In the genomic region with DNA sequence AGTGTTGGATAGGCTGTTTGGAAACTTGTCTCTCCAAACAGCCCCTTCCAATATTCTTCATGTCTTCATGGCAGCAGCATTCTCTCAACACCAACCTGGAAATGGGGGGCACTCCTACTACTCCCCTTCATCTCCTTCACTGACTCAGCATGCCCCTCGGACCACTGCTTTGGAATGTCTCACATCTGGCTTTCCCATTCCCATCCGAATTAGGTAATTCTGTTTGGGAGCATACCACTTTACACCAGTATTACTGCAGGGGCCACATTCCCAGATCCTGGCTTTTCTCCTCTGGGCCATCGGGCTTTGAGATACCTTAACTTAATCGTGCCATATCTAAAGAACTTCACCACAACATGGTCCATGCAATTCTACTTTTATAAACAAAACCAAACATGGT, we compare ENCODE assay signal across 17 cellular contexts.
"Had no signal": no experiment of that assay in that cellular context is flagged by ENCODE, and none has a peak within 500 bp of the region (broad histone marks: within the 10 kb centered on the region; RNA-seq: fewer than 3 reads in every experiment).

No MANE protein-coding gene starts in this region.

- H3K9me3 Mint-ChIP-seq: activated CD8-positive, alpha-beta T cell treated with anti-CD3 and anti-CD28 coated beads for 36 hours; activated naive CD4-positive, alpha-beta T cell treated with anti-CD3 and anti-CD28 coated beads for 36 hours; effector memory CD8-positive, alpha-beta T cell; memory B cell had no signal

- H3K36me3 ChIP-seq: adrenal gland, gastroesophageal sphincter, left ventricle myocardium inferior, neutrophil, upper lobe of right lung had no signal

- H3K36me3 Mint-ChIP-seq: memory B cell had no signal

- H3K9me3 ChIP-seq: adrenal gland, gastroesophageal sphincter, left ventricle myocardium inferior, neutrophil, upper lobe of right lung had no signal

- H3K27ac Mint-ChIP-seq: activated CD4-positive, alpha-beta T cell treated with anti-CD3 and anti-CD28 coated beads for 36 hours; activated CD8-positive, alpha-beta T cell treated with anti-CD3 and anti-CD28 coated beads for 36 hours; activated naive CD4-positive, alpha-beta T cell treated with anti-CD3 and anti-CD28 coated beads for 36 hours; effector memory CD8-positive, alpha-beta T cell; memory B cell had no signal

- H3K4me3 ChIP-seq: adrenal gland, coronary artery, gastroesophageal sphincter, left ventricle myocardium inferior had no signal

- ATAC-seq: activated CD4-positive, alpha-beta T cell treated with anti-CD3 and anti-CD28 coated beads for 36 hours; activated CD8-positive, alpha-beta T cell treated with anti-CD3 and anti-CD28 coated beads for 36 hours; gastroesophageal sphincter; right cardiac atrium had no signal

- H3K27ac ChIP-seq: coronary artery, gastroesophageal sphincter, left ventricle myocardium inferior had no signal

- H3K4me3 Mint-ChIP-seq: activated CD4-positive, alpha-beta T cell treated with anti-CD3 and anti-CD28 coated beads for 36 hours; activated CD8-positive, alpha-beta T cell treated with anti-CD3 and anti-CD28 coated beads for 36 hours; activated naive CD4-positive, alpha-beta T cell treated with anti-CD3 and anti-CD28 coated beads for 36 hours; effector memory CD8-positive, alpha-beta T cell; memory B cell had no signal

- H3K27me3 ChIP-seq: adrenal gland, gastroesophageal sphincter, neutrophil, upper lobe of right lung had no signal

- DNase-seq: activated CD4-positive, alpha-beta T cell treated with anti-CD3 and anti-CD28 coated beads for 36 hours; activated CD8-positive, alpha-beta memory T cell treated with anti-CD3 and anti-CD28 coated beads, Interleukin-2, amount 50 U/mL, for 48 hours; activated CD8-positive, alpha-beta T cell treated with anti-CD3 and anti-CD28 coated beads for 36 hours; activated naive CD4-positive, alpha-beta T cell treated with anti-CD3 and anti-CD28 coated beads for 36 hours; caudate nucleus; effector memory CD8-positive, alpha-beta T cell; left ventricle myocardium inferior; posterior cingulate gyrus; right cardiac atrium; small intestine; T1000; upper lobe of right lung had no signal
